8 cellular contexts compared by ENCODE assay signal in the genomic region with DNA sequence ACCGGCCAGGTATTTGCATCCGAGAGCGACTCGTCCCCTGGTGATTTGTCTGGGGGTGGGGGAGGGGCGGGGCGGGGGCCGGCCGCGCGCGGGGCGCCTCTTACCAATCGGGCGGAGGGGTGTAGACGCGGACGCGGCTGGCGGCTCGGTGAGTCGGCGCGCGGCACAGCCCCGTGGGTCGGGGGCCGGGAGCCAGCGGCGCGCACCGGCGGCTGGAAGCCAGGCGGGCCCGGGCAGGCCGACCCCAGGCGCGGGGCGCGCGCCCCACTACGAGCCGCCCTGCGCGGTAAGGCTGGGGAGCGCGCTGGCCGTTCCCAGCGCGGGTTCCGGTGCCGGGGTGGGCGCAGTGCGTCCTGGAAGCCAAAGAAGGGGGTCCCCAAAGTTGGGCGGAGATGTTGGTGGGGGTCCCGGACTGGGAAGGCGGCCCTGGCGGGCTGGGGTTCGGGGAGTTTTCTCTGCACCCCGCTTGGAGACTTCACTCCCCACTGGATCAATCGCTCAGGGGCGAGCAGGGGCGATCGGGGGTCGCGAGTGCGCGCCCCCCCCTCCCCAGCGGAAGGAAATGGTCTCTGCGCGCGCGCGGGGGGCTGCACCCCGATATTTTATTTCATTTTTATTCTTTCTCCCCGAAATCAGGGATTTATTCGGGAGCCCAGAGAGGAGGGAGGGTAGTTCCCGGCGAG. TPM values are rescaled to one million over a fixed set of nuclear protein-coding genes. Genes with fewer than 3 reads are reported as not detected.
DNase-seq lines count a peak whose midpoint lies in the region; ATAC-seq and TF ChIP-seq lines count a peak whose summit lies in the region.

A gene with protein sequence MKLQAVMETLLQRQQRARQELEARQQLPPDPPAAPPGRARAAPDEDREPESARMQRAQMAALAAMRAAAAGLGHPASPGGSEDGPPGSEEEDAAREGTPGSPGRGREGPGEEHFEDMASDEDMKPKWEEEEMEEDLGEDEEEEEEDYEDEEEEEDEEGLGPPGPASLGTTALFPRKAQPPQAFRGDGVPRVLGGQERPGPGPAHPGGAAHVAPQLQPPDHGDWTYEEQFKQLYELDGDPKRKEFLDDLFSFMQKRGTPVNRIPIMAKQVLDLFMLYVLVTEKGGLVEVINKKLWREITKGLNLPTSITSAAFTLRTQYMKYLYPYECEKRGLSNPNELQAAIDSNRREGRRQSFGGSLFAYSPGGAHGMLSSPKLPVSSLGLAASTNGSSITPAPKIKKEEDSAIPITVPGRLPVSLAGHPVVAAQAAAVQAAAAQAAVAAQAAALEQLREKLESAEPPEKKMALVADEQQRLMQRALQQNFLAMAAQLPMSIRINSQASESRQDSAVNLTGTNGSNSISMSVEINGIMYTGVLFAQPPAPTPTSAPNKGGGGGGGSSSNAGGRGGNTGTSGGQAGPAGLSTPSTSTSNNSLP (plus strand): TSS at position 124 of the 683 bp plus-strand sequence. CDS start 3,494 bp downstream, outside the sequence.

- peaks cover 3% of the 10 kb centered on the region for H3K27me3 Mint-ChIP-seq in activated CD4-positive, alpha-beta memory T cell treated with anti-CD3 and anti-CD28 coated beads, Interleukin-2, amount 10 ng/mL, durations not matched to agents 7 days and 5 days
- peaks cover 9% of the 10 kb centered on the region for H3K27me3 Mint-ChIP-seq in progenitor cell of endocrine pancreas

- H3K4me3 ChIP-seq in AG10803 (ENCODE audit: low read length), result peak within 1 kb of the TSS; percentile 79

- POLR2A ChIA-PET in activated CD4-positive, alpha-beta memory T cell treated with anti-CD3 and anti-CD28 coated beads, Interleukin-2, amount 10 ng/mL, durations not matched to agents 7 days and 5 days (lab: Charles Lee), result no interaction called here

- ATAC-seq in GM18505 (IDR thresholded peaks at IDR 0.05; ENCODE audit: unreplicated experiment), result peak; percentile 21
- peak; percentile 31 for ATAC-seq in HG03460 (IDR thresholded peaks at IDR 0.05; ENCODE audit: unreplicated experiment)
- peak; percentile 27 for ATAC-seq in Right ventricle myocardium superior (ENCODE audit: poor library complexity)
- no peak for ATAC-seq in HG03045 (IDR thresholded peaks at IDR 0.05; ENCODE audit: unreplicated experiment)

- peak within 1 kb of the TSS; percentile 78 for H3K4me3 Mint-ChIP-seq in activated CD4-positive, alpha-beta memory T cell treated with anti-CD3 and anti-CD28 coated beads, Interleukin-2, amount 10 ng/mL, durations not matched to agents 7 days and 5 days
- peak within 1 kb of the TSS; percentile 87 for H3K4me3 Mint-ChIP-seq in progenitor cell of endocrine pancreas (ENCODE audit: low read depth)

- H3K27ac Mint-ChIP-seq in activated CD4-positive, alpha-beta memory T cell treated with anti-CD3 and anti-CD28 coated beads, Interleukin-2, amount 10 ng/mL, durations not matched to agents 7 days and 5 days, result peak within 1 kb of the TSS; percentile 73
- H3K27ac Mint-ChIP-seq in progenitor cell of endocrine pancreas, result peak within 1 kb of the TSS; percentile 76

- no peaks in the 10 kb centered on the region for H3K9me3 Mint-ChIP-seq in activated CD4-positive, alpha-beta memory T cell treated with anti-CD3 and anti-CD28 coated beads, Interleukin-2, amount 10 ng/mL, durations not matched to agents 7 days and 5 days
- H3K9me3 Mint-ChIP-seq in progenitor cell of endocrine pancreas (ENCODE audit: low read depth), result no peaks in the 10 kb centered on the region

- H3K36me3 Mint-ChIP-seq in activated CD4-positive, alpha-beta memory T cell treated with anti-CD3 and anti-CD28 coated beads, Interleukin-2, amount 10 ng/mL, durations not matched to agents 7 days and 5 days (ENCODE audit: low read depth), result peaks cover 8% of the 10 kb centered on the region
- H3K36me3 Mint-ChIP-seq in progenitor cell of endocrine pancreas (ENCODE audit: insufficient read depth), result peaks cover 3% of the 10 kb centered on the region

- peak; percentile 61 for TF ChIP-seq POLR2A in GM18505 (IDR thresholded peaks at IDR 0.05; ENCODE audit: borderline replicate concordance, extremely low read depth, insufficient read depth, insufficient read length)

- H3K4me1 Mint-ChIP-seq in activated CD4-positive, alpha-beta memory T cell treated with anti-CD3 and anti-CD28 coated beads, Interleukin-2, amount 10 ng/mL, durations not matched to agents 7 days and 5 days, result peaks cover 17% of the 10 kb centered on the region
- peaks cover 4% of the 10 kb centered on the region for H3K4me1 Mint-ChIP-seq in progenitor cell of endocrine pancreas (ENCODE audit: low read depth)

- intact Hi-C loops in Right ventricle myocardium superior (cut with DNase I), result no loop called here

- DNase-seq in AG10803 (ENCODE audit: low read depth), result no peak
- no peak for DNase-seq in activated CD4-positive, alpha-beta memory T cell treated with anti-CD3 and anti-CD28 coated beads, Interleukin-2, amount 10 ng/mL, durations not matched to agents 7 days and 5 days
- DNase-seq in Right ventricle myocardium superior, result peak; percentile 76
- DNase-seq in progenitor cell of endocrine pancreas (ENCODE audit: low spot score, unreplicated experiment), result no peak
- no peak for DNase-seq in activated gamma-delta T cell (lab: John Stamatoyannopoulos, UW)

- CTCF ChIA-PET in activated CD4-positive, alpha-beta memory T cell treated with anti-CD3 and anti-CD28 coated beads, Interleukin-2, amount 10 ng/mL, durations not matched to agents 7 days and 5 days (lab: Charles Lee), result interaction anchor here (0.9 kb wide), 1 partner anchor 58 kb away, joined by 3 read pairs; a partner anchor contains a TSS

- TF ChIP-seq CTCF in AG10803 (conservative IDR thresholded peaks at IDR 0.05; ENCODE audit: low read length) (no peak), progenitor cell of endocrine pancreas (IDR thresholded peaks at IDR 0.05; ENCODE audit: unreplicated experiment) (no peak)

RNA-seq across cellular contexts. Expression of the gene that starts here (rescaled TPM):
- 10 to 100 TPM; 32.4 to 34.0 TPM for total RNA-seq in activated CD4-positive, alpha-beta memory T cell treated with anti-CD3 and anti-CD28 coated beads, Interleukin-2, amount 10 ng/mL, durations not matched to agents 7 days and 5 days
- 5.0 TPM for total RNA-seq in Right ventricle myocardium superior
- 149 and 154 TPM in 2 replicates for total RNA-seq in progenitor cell of endocrine pancreas
